ENCODE assay signal across 9 cellular contexts in the genomic region with DNA sequence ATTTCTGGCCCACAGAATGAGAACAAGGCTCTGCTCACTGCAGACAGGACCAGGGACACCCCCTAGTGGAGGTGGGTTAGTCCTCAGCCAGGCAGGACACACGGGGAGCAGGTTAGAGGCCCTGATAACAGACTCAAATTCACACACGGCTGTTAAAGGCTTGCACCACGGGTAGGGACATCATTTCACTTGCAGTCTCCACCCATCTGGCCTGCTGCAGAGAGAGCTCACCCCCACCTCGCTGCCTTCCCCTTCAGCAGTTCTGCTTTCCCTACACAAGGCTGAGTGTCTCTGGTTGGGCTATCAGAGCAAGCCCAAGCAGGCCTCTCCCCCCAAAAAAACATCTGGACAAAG. TPM values are rescaled to one million over a fixed set of nuclear protein-coding genes. Genes with fewer than 3 reads are reported as not detected.
DNase-seq lines count a peak whose midpoint lies in the region; ATAC-seq, FAIRE-seq and TF ChIP-seq lines count a peak whose summit lies in the region.
"Had no signal": no experiment of that assay in that cellular context is flagged by ENCODE, and none has a peak within 500 bp of the region (broad histone marks: within the 10 kb centered on the region; RNA-seq: fewer than 3 reads in every experiment).

No MANE protein-coding gene starts in this region.

- no peak overlapping the region for H3K4me2 ChIP-seq in KMS-11

- H3K9me3 ChIP-seq in CD8-positive, alpha-beta T cell (ENCODE audit: low read length), result no peaks in the 10 kb centered on the region
- H3K9me3 ChIP-seq: HAP-1 had no signal

- CTCF ChIA-PET in CD8-positive, alpha-beta T cell (lab: Charles Lee), result interaction anchor here (0.6 to 6.0 kb wide), 45 partner anchors 9 to 180 kb away, joined by 3 to 66 read pairs (median 8); a partner anchor contains a TSS

- no peaks in the 10 kb centered on the region for H3K9me3 Mint-ChIP-seq in CD8-positive, alpha-beta T cell
- H3K9me3 Mint-ChIP-seq in naive B cell, result no peaks in the 10 kb centered on the region

- H2AFZ ChIP-seq in KMS-11 (ENCODE audit: low read depth), result no peak overlapping the region

- peak overlapping the region; percentile 89 for H3K27ac Mint-ChIP-seq in CD8-positive, alpha-beta T cell
- H3K27ac Mint-ChIP-seq in naive B cell, result peak overlapping the region in 5 of 6 donors; percentile 92 to 99 (median 97)

- peaks cover 92% of the 10 kb centered on the region for H3K36me3 Mint-ChIP-seq in CD8-positive, alpha-beta T cell
- H3K36me3 Mint-ChIP-seq in naive B cell, result peaks cover 23 to 35% of the 10 kb centered on the region in 2 donors

- H3K9ac ChIP-seq in KMS-11, result no peak overlapping the region

- H3K4me1 ChIP-seq in CD8-positive, alpha-beta T cell (ENCODE audit: insufficient read depth, low read length), result peaks cover 22% of the 10 kb centered on the region
- peaks cover 48% of the 10 kb centered on the region for H3K4me1 ChIP-seq in KMS-11 (ENCODE audit: low read depth, poor library complexity, severe bottlenecking)
- H3K4me1 ChIP-seq: HAP-1 had no signal

- no peak for FAIRE-seq in bronchial epithelial cell (lab: Jason Lieb, UNC)

- no peak overlapping the region for H3K27ac ChIP-seq in CD8-positive, alpha-beta T cell (ENCODE audit: low read depth, low read length)
- 0 out of 2 replicates have a peak overlapping the region, but pooled peaks have one; percentile 4 for H3K27ac ChIP-seq in KMS-11

- peaks cover 13% of the 10 kb centered on the region; the same call in 1 of the 2 replicates for H4K20me1 ChIP-seq in KMS-11 (ENCODE audit: insufficient read depth)

- no peak for TF ChIP-seq CTCF in CD8-positive, alpha-beta T cell (IDR thresholded peaks at IDR 0.05)
- no peak for TF ChIP-seq CTCF in KMS-11 (conservative IDR thresholded peaks at IDR 0.05; ENCODE audit: low read depth, low read length)
- TF ChIP-seq CTCF in bronchial epithelial cell (IDR thresholded peaks at IDR 0.05; ENCODE audit: insufficient read depth, low read length, severe bottlenecking), result peak; percentile 13

- no peaks in the 10 kb centered on the region for H3K27me3 ChIP-seq in CD8-positive, alpha-beta T cell (ENCODE audit: insufficient read depth, low read length)
- H3K27me3 ChIP-seq in KMS-11 (ENCODE audit: insufficient read depth, low read depth) (no peaks in the 10 kb centered on the region), bronchial epithelial cell (ENCODE audit: control insufficient read depth, insufficient read depth, low read length) (no peaks in the 10 kb centered on the region)

- ATAC-seq in CD8-positive, alpha-beta T cell, result no peak
- ATAC-seq in naive B cell (ENCODE audit: low read depth in 2 of 2) (peak in 1 of 2 donors; percentile 3), HG03280 (IDR thresholded peaks at IDR 0.05; ENCODE audit: unreplicated experiment) (no peak)

- intact Hi-C loops in CD8-positive, alpha-beta T cell (cut with DNase I, micrococcal nuclease), result loop anchor here (1.0 to 5.0 kb wide), 7 partner anchors 21 to 128 kb away; no protein-coding TSS in a partner anchor

- POLR2A ChIA-PET in CD8-positive, alpha-beta T cell (lab: Charles Lee), result interaction anchor here (0.6 to 13.1 kb wide), 5 partner anchors 22 to 133 kb away, joined by 3 to 203 read pairs (median 5); a partner anchor contains a TSS

- H3K27me3 Mint-ChIP-seq in CD8-positive, alpha-beta T cell (ENCODE audit: low read depth), result no peaks in the 10 kb centered on the region
- no peaks in the 10 kb centered on the region for H3K27me3 Mint-ChIP-seq in naive B cell

- H3K4me1 Mint-ChIP-seq in CD8-positive, alpha-beta T cell (ENCODE audit: low read depth), result peaks cover 43% of the 10 kb centered on the region
- H3K4me1 Mint-ChIP-seq in naive B cell, result peaks cover 33 to 56% (median 44%) of the 10 kb centered on the region in 3 donors

- DNase-seq in CD8-positive, alpha-beta T cell, result no peak
- DNase-seq in bronchial epithelial cell (ENCODE audit: low read depth) (no peak), naive B cell (no peak), NCI-H2227 treated with DMSO at 0.1 percent for 48 hours (lab: John Stamatoyannopoulos, UW) (no peak), DMS153 treated with DMSO at 0.1 percent for 48 hours (lab: John Stamatoyannopoulos, UW; ENCODE audit: unreplicated experiment) (no peak), COLO829 (ENCODE audit: low spot score) (no peak)

- H3K4me3 Mint-ChIP-seq in CD8-positive, alpha-beta T cell, result no peak overlapping the region
- peak overlapping the region in 2 of 8 donors; percentile 30 to 72 for H3K4me3 Mint-ChIP-seq in naive B cell

- no peak overlapping the region for H3K4me3 ChIP-seq in CD8-positive, alpha-beta T cell (ENCODE audit: low read depth, low read length)
- H3K4me3 ChIP-seq in KMS-11 (IDR thresholded peaks at IDR 0.05; ENCODE audit: insufficient read depth, low read depth, low read length) (no peak overlapping the region), bronchial epithelial cell (ENCODE audit: low read depth, low read length) (no peak overlapping the region)
- H3K4me3 ChIP-seq: HAP-1 had no signal

- H3K79me2 ChIP-seq in KMS-11 (ENCODE audit: insufficient read depth, low read depth), result peaks cover 30% of the 10 kb centered on the region

- H3K36me3 ChIP-seq in CD8-positive, alpha-beta T cell (ENCODE audit: insufficient read depth, low read length), result peaks cover 81% of the 10 kb centered on the region
- peaks cover 60% of the 10 kb centered on the region; the same call in 1 of the 2 replicates for H3K36me3 ChIP-seq in KMS-11 (ENCODE audit: insufficient read depth)
- peaks cover 54% of the 10 kb centered on the region for H3K36me3 ChIP-seq in bronchial epithelial cell (ENCODE audit: control insufficient read depth, insufficient read depth, low read length)

RNA-seq across cellular contexts. Expression of a gene that starts 20.6 kb away (rescaled TPM):
- 100 to 1,000 TPM; 227 to 230 TPM for total RNA-seq in CD8-positive, alpha-beta T cell
- 1.3 and 4.9 TPM in 2 replicates for total RNA-seq in bronchial epithelial cell
- polyA plus RNA-seq in naive B cell (ENCODE audit: low read depth in 6 of 6), result 10 to 100 TPM in 3 of 6 donors, 1 to 10 TPM in 3; 6.9 to 15.8 (median 9.1) TPM

Comparison
In these comparisons a context has a peak if more than half of its experiments do, and no peak if none do; other contexts are left out.
1. RNA of a gene that starts 20.6 kb away (total RNA-seq): 227 to 230 TPM in CD8-positive, alpha-beta T cell; 1.3 to 4.9 TPM in bronchial epithelial cell; every median in the first group is over 10 times any median in the second.